In the genomic region with DNA sequence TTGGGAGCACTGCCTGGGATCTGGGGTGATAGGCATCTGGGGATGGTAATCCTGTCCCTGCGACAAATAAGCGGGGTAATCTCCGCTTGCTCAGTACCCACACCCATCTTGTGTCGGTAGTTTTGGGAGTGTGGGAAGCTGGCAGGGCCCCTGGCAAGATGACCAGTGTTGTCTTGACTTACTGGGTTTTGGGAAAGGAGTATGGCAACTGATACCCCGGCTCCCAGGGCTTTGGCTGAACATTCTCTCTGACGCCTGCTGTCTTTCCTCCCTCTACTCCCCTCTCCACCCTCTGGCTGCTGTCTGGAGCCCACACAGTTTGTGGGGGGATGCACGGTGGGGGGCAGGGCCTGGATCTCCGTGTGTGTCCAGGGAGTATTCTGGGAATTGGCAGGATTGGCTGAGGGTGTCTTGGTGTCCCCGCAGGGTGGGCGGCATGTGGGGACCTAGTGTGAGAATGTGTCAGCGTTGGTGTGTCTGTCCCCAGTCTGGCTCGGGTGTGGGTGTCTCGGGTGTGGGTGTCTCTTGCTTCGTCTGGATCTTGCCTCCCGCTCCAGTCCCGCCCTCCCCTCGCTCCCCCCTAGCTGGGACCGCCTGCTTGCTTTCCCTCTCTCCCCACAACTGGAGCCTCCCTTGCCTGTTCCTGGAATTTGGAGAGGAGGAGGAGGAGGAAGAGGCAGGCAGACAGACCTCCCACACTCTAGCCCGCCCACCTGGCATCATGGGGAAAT, we compare ENCODE assay signal across 8 cellular contexts. TPM values are rescaled to one million over a fixed set of nuclear protein-coding genes. Genes with fewer than 3 reads are reported as not detected.
A peak's percentile ranks its signal among the peaks of the same experiment; 100 is the strongest.
DNase-seq lines count a peak whose midpoint lies in the region; ATAC-seq and TF ChIP-seq lines count a peak whose summit lies in the region.

No MANE protein-coding gene starts in this region.

- no peaks in the 10 kb centered on the region for H3K36me3 ChIP-seq in psoas muscle (ENCODE audit: insufficient read depth in 1 of 2, low read depth in 1 of 2)
- no peaks in the 10 kb centered on the region; the same call in 1 of the 2 replicates for H3K36me3 ChIP-seq in WERI-Rb-1

- H3K9me3 ChIP-seq in T-helper 17 cell (ENCODE audit: control insufficient read depth, low read length, poor library complexity, severe bottlenecking) = no peaks in the 10 kb centered on the region
- H3K9me3 ChIP-seq in psoas muscle = no peaks in the 10 kb centered on the region
- no peaks in the 10 kb centered on the region for H3K9me3 ChIP-seq in WERI-Rb-1 (ENCODE audit: severe bottlenecking)

- no peaks in the 10 kb centered on the region for H3K27me3 ChIP-seq in psoas muscle (ENCODE audit: insufficient read depth in 3 of 3, low read length in 2 of 3)
- no peaks in the 10 kb centered on the region for H3K27me3 ChIP-seq in WERI-Rb-1 (ENCODE audit: insufficient read depth, low read depth, severe bottlenecking)

- H3K27me3 Mint-ChIP-seq in T-helper 17 cell = no peaks in the 10 kb centered on the region

- ATAC-seq in T-helper 17 cell (no peak), psoas muscle (peak; percentile 13 to 34 (median 22)), HG02885 (IDR thresholded peaks at IDR 0.05; ENCODE audit: poor library complexity, unreplicated experiment) (no peak), GM21825 (IDR thresholded peaks at IDR 0.05; ENCODE audit: unreplicated experiment) (no peak)

- peak overlapping the region; percentile 67 for H3K4me3 ChIP-seq in GM12875 (ENCODE audit: low read depth, low read length)
- peak overlapping the region; percentile 95 for H3K4me3 ChIP-seq in psoas muscle
- no peak overlapping the region for H3K4me3 ChIP-seq in WERI-Rb-1 (ENCODE audit: low read depth, low read length)

- H3K27ac ChIP-seq in psoas muscle (peak overlapping the region; percentile 97), WERI-Rb-1 (no peak overlapping the region)

- peak; percentile 45 to 58 (median 54) for DNase-seq in T-helper 17 cell
- peak; percentile 36 to 55 for DNase-seq in erythroblast (lab: John Stamatoyannopoulos, UW)
- peak; percentile 84 to 86 for DNase-seq in psoas muscle
- DNase-seq in WERI-Rb-1 = no peak
- no peak for DNase-seq in NCI-H82 treated with DMSO at 0.1 percent for 48 hours (lab: John Stamatoyannopoulos, UW; ENCODE audit: unreplicated experiment)

- peak overlapping the region; percentile 99 for H3K27ac Mint-ChIP-seq in T-helper 17 cell

- peak; percentile 42 for TF ChIP-seq POLR2A in erythroblast (IDR thresholded peaks at IDR 0.05; ENCODE audit: low read length)

- peaks cover 8% of the 10 kb centered on the region for H3K36me3 Mint-ChIP-seq in T-helper 17 cell (ENCODE audit: low read depth)

- no peak for TF ChIP-seq CTCF in GM12875 (IDR thresholded peaks at IDR 0.05; ENCODE audit: borderline replicate concordance, insufficient read depth, low read depth, low read length)
- TF ChIP-seq CTCF in psoas muscle (IDR thresholded peaks at IDR 0.05) = no peak
- no peak for TF ChIP-seq CTCF in WERI-Rb-1 (IDR thresholded peaks at IDR 0.05; ENCODE audit: low read depth, low read length)

- peaks cover 76% of the 10 kb centered on the region for H3K4me1 ChIP-seq in psoas muscle

- intact Hi-C loops in psoas muscle (cut with DNase I) = no loop called here

- peak overlapping the region; percentile 96 for H3K4me3 Mint-ChIP-seq in T-helper 17 cell

- peaks cover 68% of the 10 kb centered on the region for H3K4me1 Mint-ChIP-seq in T-helper 17 cell

- WGBS in psoas muscle, 3 donors = 6 to 13% (median 7%) methylated on average over 19 of the region's 19 CpGs

RNA-seq across cellular contexts. Expression of gene RARA, which starts 12.0 kb away (rescaled TPM):
- total RNA-seq in T-helper 17 cell = 100 to 1,000 TPM in 1 of 2 donors, 10 to 100 TPM in 1; 97.0 to 106 TPM
- total RNA-seq in psoas muscle = 10 to 100 TPM; 15.0 to 51.1 (median 44.6) TPM
- 10 to 100 TPM; 15.0 to 76.9 (median 18.6) TPM for polyA plus RNA-seq in psoas muscle

RNA-seq across cellular contexts. Expression of gene CDC6, which starts 33.3 kb away (rescaled TPM):
- total RNA-seq in T-helper 17 cell (1 to 10 TPM; 1.2 to 2.7 TPM), psoas muscle (under 1 TPM; 0.27 to 0.90 (median 0.42) TPM)
- 1 to 10 TPM in 2 of 3 donors, under 1 TPM in 1; 0.86 to 2.5 (median 1.4) TPM for polyA plus RNA-seq in psoas muscle

RNA-seq across cellular contexts. Expression of gene GJD3, which starts 43.6 kb away (rescaled TPM):
- total RNA-seq in T-helper 17 cell (not detected), psoas muscle (1 to 10 TPM in 2 of 4 donors, under 1 TPM in 2; 0.34 to 1.4 (median 0.82) TPM)
- under 1 TPM in 2 of 3 donors, not detected in 1; 0.17 to 0.25 TPM for polyA plus RNA-seq in psoas muscle

Comparison
In these comparisons a context has a peak if more than half of its experiments do, and no peak if none do; other contexts are left out.
1. ATAC-seq: peak in psoas muscle (4 of 4); none in T-helper 17 cell (single experiment), HG02885 (single experiment) and GM21825 (single experiment).
2. DNase-seq: peak in T-helper 17 cell (3 of 3), erythroblast (2 of 2) and psoas muscle (2 of 2); none in WERI-Rb-1 (single experiment) and NCI-H82 treated with DMSO at 0.1 percent for 48 hours (single experiment).